Comparison of ENCODE assay signal across 1 cellular context in the genomic region with DNA sequence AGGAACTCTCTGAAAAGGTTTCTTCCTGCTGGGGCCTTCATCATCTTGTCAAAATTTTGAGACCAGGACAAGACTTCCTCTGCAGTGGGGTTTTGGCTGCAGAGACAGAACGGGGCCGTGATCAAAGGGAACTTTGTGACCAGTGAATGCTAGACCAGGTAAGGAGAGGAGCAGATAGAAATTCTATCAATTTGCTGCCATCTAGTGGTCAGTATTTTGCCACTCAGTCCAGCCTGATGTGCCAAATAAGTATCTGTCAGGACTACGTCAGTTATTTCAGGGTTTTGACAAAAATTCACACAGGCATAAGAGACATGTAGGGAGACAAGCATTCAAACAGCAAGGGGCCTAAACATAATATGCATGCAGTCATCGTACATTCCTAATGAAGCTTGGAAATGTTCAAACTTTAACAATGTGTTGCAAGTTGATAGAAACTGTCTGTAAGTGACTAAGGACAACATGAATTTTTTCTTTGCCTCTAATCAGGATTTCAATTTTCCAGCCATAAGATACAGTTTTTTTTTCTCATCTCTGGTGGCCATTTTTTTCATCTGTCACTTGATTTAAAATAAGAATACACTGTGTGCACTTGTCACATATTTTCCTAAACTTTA.
A peak's percentile ranks its signal among the peaks of the same experiment; 100 is the strongest.
TF ChIP-seq lines count a peak whose summit lies in the region.

No MANE protein-coding gene starts in this region.

TF ChIP-seq in HepG2, 621 proteins besides CTCF, POLR2A, EP300 and RAD21 (continues in another document):
- TF ChIP-seq, protein P1, sequence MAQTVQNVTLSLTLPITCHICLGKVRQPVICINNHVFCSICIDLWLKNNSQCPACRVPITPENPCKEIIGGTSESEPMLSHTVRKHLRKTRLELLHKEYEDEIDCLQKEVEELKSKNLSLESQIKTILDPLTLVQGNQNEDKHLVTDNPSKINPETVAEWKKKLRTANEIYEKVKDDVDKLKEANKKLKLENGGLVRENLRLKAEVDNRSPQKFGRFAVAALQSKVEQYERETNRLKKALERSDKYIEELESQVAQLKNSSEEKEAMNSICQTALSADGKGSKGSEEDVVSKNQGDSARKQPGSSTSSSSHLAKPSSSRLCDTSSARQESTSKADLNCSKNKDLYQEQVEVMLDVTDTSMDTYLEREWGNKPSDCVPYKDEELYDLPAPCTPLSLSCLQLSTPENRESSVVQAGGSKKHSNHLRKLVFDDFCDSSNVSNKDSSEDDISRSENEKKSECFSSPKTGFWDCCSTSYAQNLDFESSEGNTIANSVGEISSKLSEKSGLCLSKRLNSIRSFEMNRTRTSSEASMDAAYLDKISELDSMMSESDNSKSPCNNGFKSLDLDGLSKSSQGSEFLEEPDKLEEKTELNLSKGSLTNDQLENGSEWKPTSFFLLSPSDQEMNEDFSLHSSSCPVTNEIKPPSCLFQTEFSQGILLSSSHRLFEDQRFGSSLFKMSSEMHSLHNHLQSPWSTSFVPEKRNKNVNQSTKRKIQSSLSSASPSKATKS (CRISPR knock-in tag; IDR thresholded peaks at IDR 0.05), result no peak
- TF ChIP-seq GTF2F1 (IDR thresholded peaks at IDR 0.05; ENCODE audit: low read length) (no peak), STAG1 (CRISPR knock-in tag; IDR thresholded peaks at IDR 0.05) (peak; percentile 83), KAT8 (CRISPR knock-in tag; IDR thresholded peaks at IDR 0.05) (peak; percentile 36; the same call in 1 of the 2 replicates), RNF2 (conservative IDR thresholded peaks at IDR 0.05; ENCODE audit: low read depth) (no peak), ZNF138 (CRISPR knock-in tag; IDR thresholded peaks at IDR 0.05; ENCODE audit: low read depth) (no peak), KLF6 (CRISPR knock-in tag; IDR thresholded peaks at IDR 0.05) (no peak), NCOA2 (CRISPR knock-in tag; IDR thresholded peaks at IDR 0.05) (no peak), PRDM15 (CRISPR knock-in tag; IDR thresholded peaks at IDR 0.05) (no peak), HMGA1 (CRISPR knock-in tag; conservative IDR thresholded peaks at IDR 0.05) (no peak), MAFK (conservative IDR thresholded peaks at IDR 0.05 in 1 of 2, IDR thresholded peaks at IDR 0.05 in 1 of 2; ENCODE audit: low read length in 2 of 2) (no peak), NCOA5 (CRISPR knock-in tag; IDR thresholded peaks at IDR 0.05) (no peak), MIER2 (CRISPR knock-in tag; IDR thresholded peaks at IDR 0.05) (0 out of 2 replicates have a peak, but pooled peaks have one; percentile 29), ZNF253 (CRISPR knock-in tag; IDR thresholded peaks at IDR 0.05; ENCODE audit: borderline replicate concordance) (no peak), TAF1 (CRISPR knock-in tag; IDR thresholded peaks at IDR 0.05) (no peak), MIER3 (CRISPR knock-in tag; IDR thresholded peaks at IDR 0.05; ENCODE audit: borderline replicate concordance) (0 out of 2 replicates have a peak, but pooled peaks have one; percentile 54), MAZ (IDR thresholded peaks at IDR 0.05; ENCODE audit: borderline replicate concordance, low read depth, low read length) (no peak), MAZ (CRISPR knock-in tag; IDR thresholded peaks at IDR 0.05; ENCODE audit: low read depth) (no peak), ATRX (CRISPR knock-in tag; IDR thresholded peaks at IDR 0.05; ENCODE audit: borderline replicate concordance) (no peak), SRSF9 (IDR thresholded peaks at IDR 0.05; ENCODE audit: borderline replicate concordance, insufficient read depth, low read depth, low read length, poor library complexity, severe bottlenecking) (no peak), SRSF1 (optimal IDR thresholded peaks at IDR 0.05; ENCODE audit: low read depth, low read length) (no peak), MTA1 (CRISPR knock-in tag; IDR thresholded peaks at IDR 0.05; ENCODE audit: borderline replicate concordance) (no peak), ZFP90 (CRISPR knock-in tag; IDR thresholded peaks at IDR 0.05; ENCODE audit: borderline replicate concordance) (no peak), TFDP2 (CRISPR knock-in tag; IDR thresholded peaks at IDR 0.05) (0 out of 2 replicates have a peak, but pooled peaks have one; percentile 32), ZNF839 (CRISPR knock-in tag; IDR thresholded peaks at IDR 0.05; ENCODE audit: borderline replicate concordance) (no peak), SOX13 (IDR thresholded peaks at IDR 0.05) (no peak), SOX13 (CRISPR knock-in tag; conservative IDR thresholded peaks at IDR 0.05 in 1 of 2, IDR thresholded peaks at IDR 0.05 in 1 of 2) (no peak), ZNF234 (CRISPR knock-in tag; conservative IDR thresholded peaks at IDR 0.05) (no peak), MBNL3 (CRISPR knock-in tag; conservative IDR thresholded peaks at IDR 0.05) (no peak), ZNF431 (CRISPR knock-in tag; IDR thresholded peaks at IDR 0.05; ENCODE audit: borderline replicate concordance, low read depth) (no peak), TOPORS (CRISPR knock-in tag; IDR thresholded peaks at IDR 0.05) (no peak), ZNF614 (CRISPR knock-in tag; IDR thresholded peaks at IDR 0.05; ENCODE audit: borderline replicate concordance) (0 out of 2 replicates have a peak, but pooled peaks have one; percentile 55), REL (CRISPR knock-in tag; conservative IDR thresholded peaks at IDR 0.05) (no peak), MIXL1 (CRISPR knock-in tag; IDR thresholded peaks at IDR 0.05) (0 out of 2 replicates have a peak, but pooled peaks have one; percentile 39), FOXA3 (CRISPR knock-in tag; IDR thresholded peaks at IDR 0.05) (0 out of 2 replicates have a peak, but pooled peaks have one; percentile 7), ZNF672 (CRISPR knock-in tag; IDR thresholded peaks at IDR 0.05) (no peak), NR2C2 (CRISPR knock-in tag; IDR thresholded peaks at IDR 0.05; ENCODE audit: borderline replicate concordance) (no peak), SP140L (CRISPR knock-in tag; IDR thresholded peaks at IDR 0.05; ENCODE audit: borderline replicate concordance) (peak; percentile 75; the same call in 1 of the 2 replicates), PPARG (CRISPR knock-in tag; conservative IDR thresholded peaks at IDR 0.05) (0 out of 2 replicates have a peak, but pooled peaks have one; percentile 26), ZNF607 (CRISPR knock-in tag; IDR thresholded peaks at IDR 0.05; ENCODE audit: borderline replicate concordance) (peak; percentile 43; the same call in 1 of the 2 replicates), FOXO4 (CRISPR knock-in tag; conservative IDR thresholded peaks at IDR 0.05) (no peak)
- TF ChIP-seq, protein P2, sequence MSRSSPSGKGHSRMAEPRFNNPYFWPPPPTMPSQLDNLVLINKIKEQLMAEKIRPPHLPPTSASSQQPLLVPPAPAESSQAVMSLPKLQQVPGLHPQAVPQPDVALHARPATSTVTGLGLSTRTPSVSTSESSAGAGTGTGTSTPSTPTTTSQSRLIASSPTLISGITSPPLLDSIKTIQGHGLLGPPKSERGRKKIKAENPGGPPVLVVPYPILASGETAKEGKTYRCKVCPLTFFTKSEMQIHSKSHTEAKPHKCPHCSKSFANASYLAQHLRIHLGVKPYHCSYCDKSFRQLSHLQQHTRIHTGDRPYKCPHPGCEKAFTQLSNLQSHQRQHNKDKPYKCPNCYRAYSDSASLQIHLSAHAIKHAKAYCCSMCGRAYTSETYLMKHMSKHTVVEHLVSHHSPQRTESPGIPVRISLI (CRISPR knock-in tag; IDR thresholded peaks at IDR 0.05; ENCODE audit: borderline replicate concordance), result no peak
- TF ChIP-seq, protein P3, sequence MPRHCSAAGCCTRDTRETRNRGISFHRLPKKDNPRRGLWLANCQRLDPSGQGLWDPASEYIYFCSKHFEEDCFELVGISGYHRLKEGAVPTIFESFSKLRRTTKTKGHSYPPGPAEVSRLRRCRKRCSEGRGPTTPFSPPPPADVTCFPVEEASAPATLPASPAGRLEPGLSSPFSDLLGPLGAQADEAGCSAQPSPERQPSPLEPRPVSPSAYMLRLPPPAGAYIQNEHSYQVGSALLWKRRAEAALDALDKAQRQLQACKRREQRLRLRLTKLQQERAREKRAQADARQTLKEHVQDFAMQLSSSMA (CRISPR knock-in tag; IDR thresholded peaks at IDR 0.05), result no peak
- TF ChIP-seq, protein P4, sequence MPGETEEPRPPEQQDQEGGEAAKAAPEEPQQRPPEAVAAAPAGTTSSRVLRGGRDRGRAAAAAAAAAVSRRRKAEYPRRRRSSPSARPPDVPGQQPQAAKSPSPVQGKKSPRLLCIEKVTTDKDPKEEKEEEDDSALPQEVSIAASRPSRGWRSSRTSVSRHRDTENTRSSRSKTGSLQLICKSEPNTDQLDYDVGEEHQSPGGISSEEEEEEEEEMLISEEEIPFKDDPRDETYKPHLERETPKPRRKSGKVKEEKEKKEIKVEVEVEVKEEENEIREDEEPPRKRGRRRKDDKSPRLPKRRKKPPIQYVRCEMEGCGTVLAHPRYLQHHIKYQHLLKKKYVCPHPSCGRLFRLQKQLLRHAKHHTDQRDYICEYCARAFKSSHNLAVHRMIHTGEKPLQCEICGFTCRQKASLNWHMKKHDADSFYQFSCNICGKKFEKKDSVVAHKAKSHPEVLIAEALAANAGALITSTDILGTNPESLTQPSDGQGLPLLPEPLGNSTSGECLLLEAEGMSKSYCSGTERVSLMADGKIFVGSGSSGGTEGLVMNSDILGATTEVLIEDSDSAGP (CRISPR knock-in tag; IDR thresholded peaks at IDR 0.05; ENCODE audit: borderline replicate concordance), result no peak
- TF ChIP-seq, protein P5, sequence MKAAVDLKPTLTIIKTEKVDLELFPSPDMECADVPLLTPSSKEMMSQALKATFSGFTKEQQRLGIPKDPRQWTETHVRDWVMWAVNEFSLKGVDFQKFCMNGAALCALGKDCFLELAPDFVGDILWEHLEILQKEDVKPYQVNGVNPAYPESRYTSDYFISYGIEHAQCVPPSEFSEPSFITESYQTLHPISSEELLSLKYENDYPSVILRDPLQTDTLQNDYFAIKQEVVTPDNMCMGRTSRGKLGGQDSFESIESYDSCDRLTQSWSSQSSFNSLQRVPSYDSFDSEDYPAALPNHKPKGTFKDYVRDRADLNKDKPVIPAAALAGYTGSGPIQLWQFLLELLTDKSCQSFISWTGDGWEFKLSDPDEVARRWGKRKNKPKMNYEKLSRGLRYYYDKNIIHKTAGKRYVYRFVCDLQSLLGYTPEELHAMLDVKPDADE (CRISPR knock-in tag; IDR thresholded peaks at IDR 0.05), result no peak
- TF ChIP-seq, protein P6, sequence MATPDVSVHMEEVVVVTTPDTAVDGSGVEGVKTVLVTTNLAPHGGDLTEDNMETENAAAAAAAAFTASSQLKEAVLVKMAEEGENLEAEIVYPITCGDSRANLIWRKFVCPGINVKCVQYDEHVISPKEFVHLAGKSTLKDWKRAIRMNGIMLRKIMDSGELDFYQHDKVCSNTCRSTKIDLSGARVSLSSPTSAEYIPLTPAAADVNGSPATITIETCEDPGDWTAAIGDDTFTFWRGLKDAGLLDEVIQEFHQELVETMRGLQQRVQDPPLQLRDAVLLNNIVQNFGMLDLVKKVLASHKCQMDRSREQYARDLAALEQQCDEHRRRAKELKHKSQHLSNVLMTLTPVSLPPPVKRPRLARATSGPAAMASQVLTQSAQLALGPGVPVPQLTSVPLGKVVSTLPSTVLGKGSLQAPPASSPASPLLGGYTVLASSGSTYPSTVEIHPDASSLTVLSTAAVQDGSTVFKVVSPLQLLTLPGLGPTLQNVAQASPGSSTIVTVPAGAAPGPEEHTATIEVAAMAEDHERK (CRISPR knock-in tag; IDR thresholded peaks at IDR 0.05; ENCODE audit: low read depth), result no peak
- TF ChIP-seq, protein P7, sequence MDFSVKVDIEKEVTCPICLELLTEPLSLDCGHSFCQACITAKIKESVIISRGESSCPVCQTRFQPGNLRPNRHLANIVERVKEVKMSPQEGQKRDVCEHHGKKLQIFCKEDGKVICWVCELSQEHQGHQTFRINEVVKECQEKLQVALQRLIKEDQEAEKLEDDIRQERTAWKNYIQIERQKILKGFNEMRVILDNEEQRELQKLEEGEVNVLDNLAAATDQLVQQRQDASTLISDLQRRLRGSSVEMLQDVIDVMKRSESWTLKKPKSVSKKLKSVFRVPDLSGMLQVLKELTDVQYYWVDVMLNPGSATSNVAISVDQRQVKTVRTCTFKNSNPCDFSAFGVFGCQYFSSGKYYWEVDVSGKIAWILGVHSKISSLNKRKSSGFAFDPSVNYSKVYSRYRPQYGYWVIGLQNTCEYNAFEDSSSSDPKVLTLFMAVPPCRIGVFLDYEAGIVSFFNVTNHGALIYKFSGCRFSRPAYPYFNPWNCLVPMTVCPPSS (IDR thresholded peaks at IDR 0.05), result no peak
